Comparison of ENCODE assay signal across 18 cellular contexts in the genomic region with DNA sequence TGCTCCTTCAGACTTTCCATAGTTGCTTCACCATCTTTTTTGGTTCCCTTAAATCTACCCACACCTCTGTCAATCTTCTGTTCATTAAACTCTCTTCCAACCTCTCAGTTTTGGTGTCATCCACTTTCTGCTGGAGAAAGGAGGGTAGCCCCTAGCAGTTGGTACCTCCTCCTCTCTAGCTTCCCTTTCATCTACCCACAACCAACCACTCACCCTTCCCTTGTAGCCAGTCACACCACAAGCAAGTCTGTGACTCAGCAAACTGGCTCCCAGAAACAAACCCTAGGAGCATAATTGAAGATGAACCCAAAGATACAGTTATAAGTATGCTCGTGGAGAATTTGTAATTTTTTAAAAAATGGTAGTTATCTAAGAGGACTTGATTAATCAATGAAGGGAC.
DNase-seq lines count a peak whose midpoint lies in the region; TF ChIP-seq lines count a peak whose summit lies in the region.
"Had no signal": no experiment of that assay in that cellular context is flagged by ENCODE, and none has a peak within 500 bp of the region (broad histone marks: within the 10 kb centered on the region; RNA-seq: fewer than 3 reads in every experiment).

No MANE protein-coding gene starts in this region.

- H3K9me3 ChIP-seq in WERI-Rb-1 (ENCODE audit: severe bottlenecking) (no peaks in the 10 kb centered on the region), Karpas-422 (ENCODE audit: low read length) (peaks cover 23% of the 10 kb centered on the region)
- H3K9me3 ChIP-seq: esophagus muscularis mucosa, ovary had no signal

- H3K27me3 ChIP-seq in WERI-Rb-1 (ENCODE audit: insufficient read depth, low read depth, severe bottlenecking) (no peaks in the 10 kb centered on the region), Karpas-422 (ENCODE audit: low read length) (no peaks in the 10 kb centered on the region)
- H3K27me3 ChIP-seq: esophagus muscularis mucosa, ovary had no signal

- H3K27ac ChIP-seq in WERI-Rb-1 (no peak overlapping the region), Karpas-422 (ENCODE audit: low read length) (no peak overlapping the region)
- H3K27ac ChIP-seq: esophagus muscularis mucosa, KMS-11, ovary, PC-9, skin epidermis had no signal

- H2AFZ ChIP-seq in Karpas-422 (ENCODE audit: low read length): no peak overlapping the region
- H2AFZ ChIP-seq: PC-9 had no signal

- TF ChIP-seq CTCF in AG10803 (conservative IDR thresholded peaks at IDR 0.05; ENCODE audit: low read length) (no peak), fibroblast of mammary gland (conservative IDR thresholded peaks at IDR 0.05; ENCODE audit: control insufficient read depth, insufficient read depth, low read depth, low read length) (no peak), WERI-Rb-1 (IDR thresholded peaks at IDR 0.05; ENCODE audit: low read depth, low read length) (no peak)

- no peaks in the 10 kb centered on the region for H3K36me3 ChIP-seq in WERI-Rb-1
- H3K36me3 ChIP-seq in Karpas-422 (ENCODE audit: insufficient read depth, low read length): no peaks in the 10 kb centered on the region
- H3K36me3 ChIP-seq: esophagus muscularis mucosa, ovary had no signal

- H3K9ac ChIP-seq in Karpas-422 (ENCODE audit: low read length): no peak overlapping the region
- H3K9ac ChIP-seq: KMS-11 had no signal

- H4K20me1 ChIP-seq in Karpas-422 (ENCODE audit: insufficient read depth, low read depth, low read length): no peaks in the 10 kb centered on the region

- H3K79me2 ChIP-seq in Karpas-422 (ENCODE audit: low read length): no peaks in the 10 kb centered on the region

- H3K4me3 ChIP-seq in AG10803 (ENCODE audit: low read length) (no peak overlapping the region), fibroblast of mammary gland (ENCODE audit: control insufficient read depth, low read depth, low read length) (no peak overlapping the region), WERI-Rb-1 (ENCODE audit: low read depth, low read length) (no peak overlapping the region), Karpas-422 (ENCODE audit: low read length) (no peak overlapping the region)
- H3K4me3 ChIP-seq: esophagus muscularis mucosa, ovary, PC-9, skin epidermis had no signal

- H3K9me2 ChIP-seq in Karpas-422 (replicated peaks; ENCODE audit: insufficient read depth, low read length): no peaks in the 10 kb centered on the region

- DNase-seq in AG10803 (ENCODE audit: low read depth) (peak; percentile 2), HCEC 1CT (peak; percentile 33), OCI-M1 (lab: John Stamatoyannopoulos, UW) (peak; percentile 84), fibroblast of mammary gland (ENCODE audit: low read depth) (peak; percentile 36), NCI-H1694 treated with DMSO at 0.1 percent for 48 hours (lab: John Stamatoyannopoulos, UW) (no peak), WERI-Rb-1 (no peak), Karpas-422 (no peak), medulla oblongata (ENCODE audit: extremely low spot score) (no peak)
- DNase-seq: activated B cell treated with CpG ODN at 0.5 μM for 24 hours; activated naive CD4-positive, alpha-beta T cell; kidney glomerular epithelial cell; ovary; PC-9; stimulated activated naive B cell treated with anti-CD40 and anti-IgM and Interleukin-4, amounts not matched to agents 10 μg/mL and 1 μg/mL and 100 μg/mL, for 72 hours; SW 1271 had no signal

- H3K4me1 ChIP-seq in Karpas-422 (ENCODE audit: low read length): no peaks in the 10 kb centered on the region
- H3K4me1 ChIP-seq: esophagus muscularis mucosa had no signal

- no peak overlapping the region for H3K4me2 ChIP-seq in Karpas-422 (ENCODE audit: low read depth, low read length, poor library complexity, severe bottlenecking)
- H3K4me2 ChIP-seq: KMS-11, PC-9 had no signal

Comparison
In these comparisons a context has a peak if more than half of its experiments do, and no peak if none do; other contexts are left out.
1. DNase-seq: peak in AG10803 (single experiment), HCEC 1CT (single experiment), OCI-M1 (single experiment) and fibroblast of mammary gland (single experiment); none in NCI-H1694 treated with DMSO at 0.1 percent for 48 hours (single experiment), WERI-Rb-1 (single experiment), Karpas-422 (single experiment) and medulla oblongata (single experiment).